In the genomic region with DNA sequence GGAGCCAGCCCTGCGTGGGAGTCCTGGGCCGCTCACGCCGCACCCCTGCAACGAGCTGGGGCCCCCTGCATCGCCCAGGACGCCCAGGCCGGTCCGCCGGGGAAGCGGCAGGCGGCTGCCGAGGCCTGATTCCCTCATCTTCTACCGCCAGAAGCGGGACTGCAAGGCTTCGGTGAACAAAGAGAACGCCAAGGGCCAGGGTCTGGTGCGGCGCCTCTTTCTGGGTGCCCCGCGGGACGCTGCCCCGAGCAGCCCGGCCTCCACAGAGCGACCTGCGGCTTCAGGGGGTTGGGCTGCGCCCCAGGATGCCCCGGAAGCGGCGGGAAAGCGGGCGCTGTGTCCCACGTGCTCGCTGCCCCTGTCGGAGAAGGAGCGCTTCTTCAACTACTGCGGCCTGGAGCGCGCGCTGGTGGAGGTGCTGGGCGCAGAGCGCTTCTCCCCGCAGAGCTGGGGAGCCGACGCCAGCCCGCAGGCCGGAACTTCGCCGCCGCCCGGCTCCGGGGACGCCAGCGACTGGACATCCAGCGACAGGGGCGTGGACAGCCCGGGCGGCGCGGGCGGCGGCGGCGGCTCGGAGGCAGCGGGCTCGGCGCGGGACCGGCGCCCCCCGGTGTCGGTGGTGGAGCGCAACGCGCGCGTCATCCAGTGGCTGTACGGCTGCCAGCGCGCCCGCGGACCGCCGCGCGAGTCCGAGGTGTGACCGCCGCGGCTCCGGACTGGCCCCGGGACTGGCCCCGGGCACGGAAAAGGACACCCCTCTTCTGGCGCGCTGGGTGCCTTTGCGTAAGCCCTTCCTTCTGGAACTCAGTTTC, we compare ENCODE assay signal across 1 cellular context.
A peak's percentile ranks its signal among the peaks of the same experiment; 100 is the strongest.
TF ChIP-seq lines count a peak whose summit lies in the region.

No MANE protein-coding gene starts in this region.

TF ChIP-seq in HCT116, 20 proteins besides CTCF, POLR2A, EP300 and RAD21 (continued from another document):
- TF ChIP-seq ELF1 (IDR thresholded peaks at IDR 0.05; ENCODE audit: borderline replicate concordance, low read depth) (no peak), ZFX (IDR thresholded peaks at IDR 0.05) (peak; percentile 39; the same call in 1 of the 2 replicates), YY1 (IDR thresholded peaks at IDR 0.05; ENCODE audit: extremely low read depth, insufficient replicate concordance, low read depth, low read length) (no peak), POLR2AphosphoS5 (IDR thresholded peaks at IDR 0.05; ENCODE audit: low read depth, low read length) (peak; percentile 17; the same call in 1 of the 2 replicates)
- TF ChIP-seq, protein P1, sequence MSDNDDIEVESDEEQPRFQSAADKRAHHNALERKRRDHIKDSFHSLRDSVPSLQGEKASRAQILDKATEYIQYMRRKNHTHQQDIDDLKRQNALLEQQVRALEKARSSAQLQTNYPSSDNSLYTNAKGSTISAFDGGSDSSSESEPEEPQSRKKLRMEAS (IDR thresholded peaks at IDR 0.05), result peak; percentile 70
- TF ChIP-seq, protein P2, sequence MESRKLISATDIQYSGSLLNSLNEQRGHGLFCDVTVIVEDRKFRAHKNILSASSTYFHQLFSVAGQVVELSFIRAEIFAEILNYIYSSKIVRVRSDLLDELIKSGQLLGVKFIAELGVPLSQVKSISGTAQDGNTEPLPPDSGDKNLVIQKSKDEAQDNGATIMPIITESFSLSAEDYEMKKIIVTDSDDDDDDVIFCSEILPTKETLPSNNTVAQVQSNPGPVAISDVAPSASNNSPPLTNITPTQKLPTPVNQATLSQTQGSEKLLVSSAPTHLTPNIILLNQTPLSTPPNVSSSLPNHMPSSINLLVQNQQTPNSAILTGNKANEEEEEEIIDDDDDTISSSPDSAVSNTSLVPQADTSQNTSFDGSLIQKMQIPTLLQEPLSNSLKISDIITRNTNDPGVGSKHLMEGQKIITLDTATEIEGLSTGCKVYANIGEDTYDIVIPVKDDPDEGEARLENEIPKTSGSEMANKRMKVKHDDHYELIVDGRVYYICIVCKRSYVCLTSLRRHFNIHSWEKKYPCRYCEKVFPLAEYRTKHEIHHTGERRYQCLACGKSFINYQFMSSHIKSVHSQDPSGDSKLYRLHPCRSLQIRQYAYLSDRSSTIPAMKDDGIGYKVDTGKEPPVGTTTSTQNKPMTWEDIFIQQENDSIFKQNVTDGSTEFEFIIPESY (IDR thresholded peaks at IDR 0.05; ENCODE audit: extremely low read depth, insufficient replicate concordance, low read length), result no peak
TF ChIP-seq in HCT116: peak in this region for 3.
